ENCODE assay signal across 16 cellular contexts in genomic region chr17:81434681-81435417, GRCh38. TPM values are rescaled to one million over a fixed set of nuclear protein-coding genes. Genes with fewer than 3 reads are reported as not detected.
"Had no signal": no experiment of that assay in that cellular context is flagged by ENCODE, and none has a peak within 500 bp of the region (broad histone marks: within the 10 kb centered on the region; RNA-seq: fewer than 3 reads in every experiment).

No MANE protein-coding gene starts in this region.

- H3K4me3 ChIP-seq: breast epithelium, lung had no signal

- H3K27ac Mint-ChIP-seq: activated CD8-positive, alpha-beta T cell treated with anti-CD3 and anti-CD28 coated beads, Interleukin-2, amount 10 ng/mL, durations not matched to agents 7 days and 5 days; activated naive CD8-positive, alpha-beta T cell treated with anti-CD3 and anti-CD28 coated beads, Interleukin-2, amount 10 ng/mL, durations not matched to agents 7 days and 5 days; naive thymus-derived CD8-positive, alpha-beta T cell; progenitor cell of endocrine pancreas; T-helper 1 cell treated with Interleukin-12 subunit alpha and Interleukin-12 subunit beta and Interleukin-4 antibody, amounts not matched to agents 30 μg/mL and 1 μg/mL, for 36 hours; WTC11 had no signal

- ATAC-seq: activated CD8-positive, alpha-beta T cell treated with anti-CD3 and anti-CD28 coated beads, Interleukin-2, amount 10 ng/mL, durations not matched to agents 7 days and 5 days; esophagus mucosa; naive thymus-derived CD8-positive, alpha-beta T cell; WTC11 had no signal

- H3K27me3 ChIP-seq: breast epithelium had no signal

- H3K9me3 Mint-ChIP-seq: activated naive CD8-positive, alpha-beta T cell treated with anti-CD3 and anti-CD28 coated beads, Interleukin-2, amount 10 ng/mL, durations not matched to agents 7 days and 5 days; naive thymus-derived CD8-positive, alpha-beta T cell; T-helper 1 cell treated with Interleukin-12 subunit alpha and Interleukin-12 subunit beta and Interleukin-4 antibody, amounts not matched to agents 30 μg/mL and 1 μg/mL, for 36 hours; WTC11 had no signal

- H3K9me3 ChIP-seq: breast epithelium had no signal

- H3K4me1 Mint-ChIP-seq: WTC11 had no signal

- H3K4me3 Mint-ChIP-seq: activated CD8-positive, alpha-beta T cell treated with anti-CD3 and anti-CD28 coated beads, Interleukin-2, amount 10 ng/mL, durations not matched to agents 7 days and 5 days; activated naive CD8-positive, alpha-beta T cell treated with anti-CD3 and anti-CD28 coated beads, Interleukin-2, amount 10 ng/mL, durations not matched to agents 7 days and 5 days; naive thymus-derived CD8-positive, alpha-beta T cell; T-helper 1 cell treated with Interleukin-12 subunit alpha and Interleukin-12 subunit beta and Interleukin-4 antibody, amounts not matched to agents 30 μg/mL and 1 μg/mL, for 36 hours; WTC11 had no signal

- H3K27me3 Mint-ChIP-seq: progenitor cell of endocrine pancreas had no signal

- H3K36me3 ChIP-seq: breast epithelium had no signal

- DNase-seq: activated CD4-positive, alpha-beta T cell treated with anti-CD3 and anti-CD28 coated beads for 48 hours; activated CD8-positive, alpha-beta memory T cell treated with anti-CD3 and anti-CD28 coated beads, Interleukin-2, amount 50 U/mL, for 48 hours; activated CD8-positive, alpha-beta T cell treated with anti-CD3 and anti-CD28 coated beads, Interleukin-2, amount 10 ng/mL, durations not matched to agents 7 days and 5 days; activated naive CD8-positive, alpha-beta T cell treated with anti-CD3 and anti-CD28 coated beads, Interleukin-2, amount 10 ng/mL, durations not matched to agents 7 days and 5 days; aorta; head of caudate nucleus; naive thymus-derived CD8-positive, alpha-beta T cell; occipital lobe; stimulated activated CD4-positive, alpha-beta T cell treated with anti-CD3 and anti-CD28 coated beads, Interleukin-15, amount 100 ng/mL, for 24 hours; stimulated activated CD4-positive, alpha-beta T cell treated with anti-CD3 and anti-CD28 coated beads, Interleukin-4, amount 100 ng/mL, for 4 hours had no signal

RNA-seq across cellular contexts. Expression of gene BAHCC1, which starts 39.6 kb away (rescaled TPM):
- total RNA-seq: naive thymus-derived CD8-positive, alpha-beta T cell had no signal
